In genomic region chr15:66956672-66957540, GRCh38 we compare ENCODE assay signal across 18 cellular contexts.
DNase-seq lines count a peak whose midpoint lies in the region; ATAC-seq, FAIRE-seq and TF ChIP-seq lines count a peak whose summit lies in the region.
"Had no signal": no experiment of that assay in that cellular context is flagged by ENCODE, and none has a peak within 500 bp of the region (broad histone marks: within the 10 kb centered on the region; RNA-seq: fewer than 3 reads in every experiment).

No MANE protein-coding gene starts in this region.

- H3K9me2 ChIP-seq in Loucy (replicated peaks; ENCODE audit: low read depth, low read length), result no peaks in the 10 kb centered on the region

- TF ChIP-seq CTCF in A549 (IDR thresholded peaks at IDR 0.05) (no peak), Loucy (conservative IDR thresholded peaks at IDR 0.05; ENCODE audit: low read length) (no peak), mammary epithelial cell (conservative IDR thresholded peaks at IDR 0.05 in 1 of 2, IDR thresholded peaks at IDR 0.05 in 1 of 2; ENCODE audit: extremely low read depth in 1 of 2, insufficient read depth in 1 of 2, low read depth in 1 of 2, low read length in 2 of 2) (peak in 1 of 2 donors; percentile 5)

- H3K4me2 ChIP-seq in A549, result peak overlapping the region; percentile 38; the same call in 1 of the 3 replicates
- H3K4me2 ChIP-seq in Loucy (ENCODE audit: low read depth, low read length, poor library complexity, severe bottlenecking), result peak overlapping the region; percentile 17
- H3K4me2 ChIP-seq in mammary epithelial cell (ENCODE audit: insufficient read depth, low read depth, low read length), result peak overlapping the region; percentile 25

- in situ Hi-C loops in mammary epithelial cell (cut with MboI; ENCODE audit: low sequenced_read_pairs in 2 of 2) (loop anchor here in 1 of 2 donors (10.0 kb wide), 1 partner anchor 108 kb away; the partner anchor contains the start of gene SMAD3), KBM-7 (cut with MboI; ENCODE audit: low pct_unique_long_range_greater_than_20kb, low sequenced_read_pairs) (no loop called here)

- no peaks in the 10 kb centered on the region for H3K36me3 ChIP-seq in Loucy (ENCODE audit: insufficient read depth, low read length)
- H3K36me3 ChIP-seq in mammary epithelial cell (ENCODE audit: insufficient read depth, low read length), result no peaks in the 10 kb centered on the region

- H3K9ac ChIP-seq in Loucy (ENCODE audit: low read depth, low read length, poor library complexity, severe bottlenecking) (no peak overlapping the region), mammary epithelial cell (ENCODE audit: insufficient read depth, low read length) (no peak overlapping the region)
- H3K9ac ChIP-seq: GM23248 had no signal

- TF ChIP-seq POLR2A in A549 (IDR thresholded peaks at IDR 0.05; ENCODE audit: low read length), result no peak

- no peak for TF ChIP-seq RAD21 in A549 (conservative IDR thresholded peaks at IDR 0.05 in 1 of 2, IDR thresholded peaks at IDR 0.05 in 1 of 2)

- H3F3A ChIP-seq in Loucy (ENCODE audit: low read depth), result no peaks in the 10 kb centered on the region

- H2AFZ ChIP-seq in Loucy (ENCODE audit: low read length), result no peak overlapping the region
- peak overlapping the region; percentile 82 for H2AFZ ChIP-seq in mammary epithelial cell (ENCODE audit: low read depth, low read length)
- H2AFZ ChIP-seq: GM23248 had no signal

- TF ChIP-seq EP300 in A549 (IDR thresholded peaks at IDR 0.05), result no peak

- 95% methylated on average over 9 of the region's 9 CpGs for WGBS in A549 (ENCODE audit: missing lambda C conversion rate)
- 90% methylated on average over 9 of the region's 9 CpGs for WGBS in mammary epithelial cell (ENCODE audit: low coverage, missing lambda C conversion rate)

- H3K4me3 ChIP-seq in A549 (no peak overlapping the region), Loucy (ENCODE audit: low read length, poor library complexity, severe bottlenecking) (no peak overlapping the region), mammary epithelial cell (replicated peaks in 1 of 3; ENCODE audit: insufficient read depth in 1 of 3, low read depth in 2 of 3, low read length in 3 of 3) (no peak overlapping the region)
- H3K4me3 ChIP-seq: GM23248 had no signal

- BruUV-seq in mammary epithelial cell (replicated peaks; lab: Mats Ljungman, UMichigan), result no TSS peak

- peaks cover 18% of the 10 kb centered on the region for H3K4me1 ChIP-seq in A549
- peaks cover 8% of the 10 kb centered on the region for H3K4me1 ChIP-seq in Loucy (ENCODE audit: insufficient read depth, low read length, poor library complexity, severe bottlenecking)
- H3K4me1 ChIP-seq in mammary epithelial cell (ENCODE audit: insufficient read depth, low read length), result peaks cover 24% of the 10 kb centered on the region

- CTCF ChIA-PET in A549 (lab: Yijun Ruan, JAX) (interaction anchor here (1.2 to 4.8 kb wide), 5 partner anchors 10 to 354 kb away, joined by 3 to 38 read pairs (median 4); no protein-coding TSS in a partner anchor), mammary epithelial cell (lab: Charles Lee; ENCODE audit: low non-redundant PET) (no interaction called here)

- DNase-seq in A549 (ENCODE audit: low read depth in 1 of 2, low spot score in 1 of 2), result no peak
- DNase-seq in mammary epithelial cell, result peak; percentile 22
- peak; percentile 26 for DNase-seq in kidney tubule cell (ENCODE audit: low spot score)
- no peak for DNase-seq in NCI-H526 treated with DMSO at 0.1 percent for 48 hours (lab: John Stamatoyannopoulos, UW)
- DNase-seq in AG08396 (ENCODE audit: low spot score), result no peak
- no peak for DNase-seq in KBM-7
- DNase-seq: CD4-positive, CD25-positive, alpha-beta regulatory T cell; DMS79 treated with DMSO at 0.1 percent for 48 hours; NCI-H1436; NCI-H2081 treated with DMSO at 0.1 percent for 48 hours; NCI-H2227 treated with DMSO at 0.1 percent for 48 hours; NCI-H748 treated with DMSO at 0.1 percent for 48 hours had no signal

- intact Hi-C loops in mammary epithelial cell (cut with micrococcal nuclease), result loop anchor here (1.0 to 5.0 kb wide), 3 partner anchors 72 to 148 kb away; partner anchors contain the start of gene SMAD3

- ATAC-seq in A549 (no peak), HG02870 (IDR thresholded peaks at IDR 0.05; ENCODE audit: unreplicated experiment) (no peak)

- H4K20me1 ChIP-seq in Loucy (ENCODE audit: insufficient read depth, low read length, poor library complexity, severe bottlenecking) (no peaks in the 10 kb centered on the region), mammary epithelial cell (ENCODE audit: insufficient read depth, low read length) (no peaks in the 10 kb centered on the region)

- H3K79me2 ChIP-seq in Loucy (ENCODE audit: insufficient read depth, low read length) (no peaks in the 10 kb centered on the region), mammary epithelial cell (ENCODE audit: insufficient read depth, low read length) (no peaks in the 10 kb centered on the region)

- H3K27me3 ChIP-seq in Loucy (ENCODE audit: insufficient read depth, low read length, poor library complexity, severe bottlenecking) (no peaks in the 10 kb centered on the region), mammary epithelial cell (ENCODE audit: insufficient read depth, low read length) (no peaks in the 10 kb centered on the region)

- H3K27ac ChIP-seq in A549 (peak overlapping the region in 1 of 2 experiments; percentile 60; a peak in 3 of 6 replicates), mammary epithelial cell (ENCODE audit: insufficient read depth, low read depth, low read length) (peak overlapping the region; percentile 73)
- H3K27ac ChIP-seq: GM23248 had no signal

- dilution Hi-C loops in mammary epithelial cell (cut with HindIII; ENCODE audit: low sequenced_read_pairs), result no loop called here

- POLR2A ChIA-PET in A549 (lab: Yijun Ruan, JAX), result no interaction called here

- H3K9me3 ChIP-seq in A549 (no peaks in the 10 kb centered on the region), Loucy (ENCODE audit: insufficient read depth, low read depth, low read length) (no peaks in the 10 kb centered on the region), mammary epithelial cell (replicated peaks; ENCODE audit: insufficient read depth, low read length) (no peaks in the 10 kb centered on the region)

- no peak for FAIRE-seq in A549 (lab: Jason Lieb, UNC)
- FAIRE-seq: A204.1, G401.6, GM12891 had no signal

TF ChIP-seq in A549, 52 proteins besides CTCF, POLR2A, EP300 and RAD21:
- TF ChIP-seq ZFP36 (IDR thresholded peaks at IDR 0.05; ENCODE audit: borderline replicate concordance, partially characterized antibody), result peak; percentile 88
- no peak for TF ChIP-seq MAZ (IDR thresholded peaks at IDR 0.05; ENCODE audit: borderline replicate concordance, low read depth, low read length)
- no peak for TF ChIP-seq RCOR1 (IDR thresholded peaks at IDR 0.05; ENCODE audit: low read depth, low read length)
- no peak for TF ChIP-seq ZNF302 (CRISPR knock-in tag; IDR thresholded peaks at IDR 0.05)
- TF ChIP-seq HEYL (CRISPR knock-in tag; IDR thresholded peaks at IDR 0.05), result no peak
- no peak for TF ChIP-seq CHD4 (IDR thresholded peaks at IDR 0.05; ENCODE audit: borderline replicate concordance)
- TF ChIP-seq, protein P1, sequence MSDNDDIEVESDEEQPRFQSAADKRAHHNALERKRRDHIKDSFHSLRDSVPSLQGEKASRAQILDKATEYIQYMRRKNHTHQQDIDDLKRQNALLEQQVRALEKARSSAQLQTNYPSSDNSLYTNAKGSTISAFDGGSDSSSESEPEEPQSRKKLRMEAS (IDR thresholded peaks at IDR 0.05), result 0 out of 2 replicates have a peak, but pooled peaks have one; percentile 15
- no peak for TF ChIP-seq HOXB13 (CRISPR knock-in tag; IDR thresholded peaks at IDR 0.05; ENCODE audit: low read depth)
- no peak for TF ChIP-seq PHF8 (IDR thresholded peaks at IDR 0.05; ENCODE audit: borderline replicate concordance, low read depth)
- no peak for TF ChIP-seq KDM1A (IDR thresholded peaks at IDR 0.05; ENCODE audit: low read depth)
- TF ChIP-seq FOXS1 (CRISPR knock-in tag; IDR thresholded peaks at IDR 0.05), result no peak
- no peak for TF ChIP-seq EHF (CRISPR knock-in tag; IDR thresholded peaks at IDR 0.05)
- no peak for TF ChIP-seq JUNB (IDR thresholded peaks at IDR 0.05)
- no peak for TF ChIP-seq BCL3 (IDR thresholded peaks at IDR 0.05)

Comparison
In these comparisons a context has a peak if more than half of its experiments do, and no peak if none do; other contexts are left out.
1. DNase-seq: peak in mammary epithelial cell (single experiment) and kidney tubule cell (single experiment); none in A549 (0 of 2), NCI-H526 treated with DMSO at 0.1 percent for 48 hours (single experiment), AG08396 (single experiment) and KBM-7 (single experiment).
2. Peak in every context shown above with its lines, with median percentiles within 50 percentile points of each other: H3K4me2 ChIP-seq.